ENCODE assay signal across 28 cellular contexts in genomic region chr7:82021713-82022112, GRCh38.
"Had no signal": no experiment of that assay in that cellular context is flagged by ENCODE, and none has a peak within 500 bp of the region (broad histone marks: within the 10 kb centered on the region; RNA-seq: fewer than 3 reads in every experiment).

No MANE protein-coding gene starts in this region.

- FAIRE-seq: islet of Langerhans, kidney, pancreas, urothelium cell line had no signal

- DNase-seq: hypothalamus; immature natural killer cell; kidney; left colon; left lung; lower lobe of right lung; mammary epithelial cell; mesenchymal stem cell; naive B cell; natural killer cell; pancreas; posterior cingulate gyrus; retina; right cardiac atrium; stimulated activated CD4-positive, alpha-beta T cell treated with anti-CD3 and anti-CD28 coated beads, Interleukin-12 subunit alpha, Interleukin-12 subunit beta, amount 100 ng/mL, for 4 hours; stimulated activated CD4-positive, alpha-beta T cell treated with anti-CD3 and anti-CD28 coated beads, Interleukin-15, amount 100 ng/mL, for 24 hours; stimulated activated CD4-positive, alpha-beta T cell treated with anti-CD3 and anti-CD28 coated beads, Interleukin-2, amount 100 ng/mL, for 24 hours; stimulated activated CD4-positive, alpha-beta T cell treated with anti-CD3 and anti-CD28 coated beads, Interleukin-4, amount 100 ng/mL, for 1 hour; stimulated activated naive B cell treated with anti-CD40 and anti-IgM and Interleukin-4, amounts not matched to agents 10 μg/mL and 1 μg/mL and 100 μg/mL, for 72 hours; stimulated activated naive CD8-positive, alpha-beta T cell treated with anti-CD3 and anti-CD28 coated beads, Interleukin-15, Interleukin-2, amounts not matched to agents 100 U/mL and 50 U/mL, for 24 hours; stomach; testis; thyroid gland; transverse colon; upper lobe of right lung had no signal

- H3K9me3 Mint-ChIP-seq: naive B cell; natural killer cell; stimulated activated naive B cell treated with anti-CD40 and anti-IgM and Interleukin-4, amounts not matched to agents 10 μg/mL and 1 μg/mL and 100 μg/mL, for 72 hours had no signal

- H3K27ac Mint-ChIP-seq: immature natural killer cell; naive B cell; natural killer cell; stimulated activated naive B cell treated with anti-CD40 and anti-IgM and Interleukin-4, amounts not matched to agents 10 μg/mL and 1 μg/mL and 100 μg/mL, for 72 hours had no signal

- H3K36me3 Mint-ChIP-seq: immature natural killer cell; naive B cell; natural killer cell; stimulated activated naive B cell treated with anti-CD40 and anti-IgM and Interleukin-4, amounts not matched to agents 10 μg/mL and 1 μg/mL and 100 μg/mL, for 72 hours had no signal

- ATAC-seq: left colon; left lung; lower lobe of right lung; natural killer cell; pancreas; right cardiac atrium; sciatic nerve; stimulated activated naive B cell treated with anti-CD40 and anti-IgM and Interleukin-4, amounts not matched to agents 10 μg/mL and 1 μg/mL and 100 μg/mL, for 72 hours; stimulated activated naive CD8-positive, alpha-beta T cell treated with anti-CD3 and anti-CD28 coated beads, Interleukin-15, Interleukin-2, amounts not matched to agents 100 U/mL and 50 U/mL, for 24 hours; upper lobe of right lung had no signal

- H3K4me1 Mint-ChIP-seq: immature natural killer cell; naive B cell; natural killer cell; stimulated activated naive B cell treated with anti-CD40 and anti-IgM and Interleukin-4, amounts not matched to agents 10 μg/mL and 1 μg/mL and 100 μg/mL, for 72 hours had no signal

- H3K27me3 Mint-ChIP-seq: naive B cell; stimulated activated naive B cell treated with anti-CD40 and anti-IgM and Interleukin-4, amounts not matched to agents 10 μg/mL and 1 μg/mL and 100 μg/mL, for 72 hours had no signal

- H3K4me3 Mint-ChIP-seq: immature natural killer cell; naive B cell; natural killer cell; stimulated activated naive B cell treated with anti-CD40 and anti-IgM and Interleukin-4, amounts not matched to agents 10 μg/mL and 1 μg/mL and 100 μg/mL, for 72 hours had no signal
